ENCODE assay signal across 9 cellular contexts in genomic region chr11:67055812-67056211, GRCh38. TPM values are rescaled to one million over a fixed set of nuclear protein-coding genes. Genes with fewer than 3 reads are reported as not detected.
DNase-seq lines count a peak whose midpoint lies in the region; TF ChIP-seq lines count a peak whose summit lies in the region.
"Had no signal": no experiment of that assay in that cellular context is flagged by ENCODE, and none has a peak within 500 bp of the region (broad histone marks: within the 10 kb centered on the region; RNA-seq: fewer than 3 reads in every experiment).

No MANE protein-coding gene starts in this region.

- CTCF ChIA-PET in CD8-positive, alpha-beta memory T cell (lab: Charles Lee), result no interaction called here

- peaks cover 7 to 12% (median 9%) of the 10 kb centered on the region in 3 donors for H3K4me1 Mint-ChIP-seq in CD8-positive, alpha-beta memory T cell
- H3K4me1 Mint-ChIP-seq in osteocyte (ENCODE audit: unreplicated experiment), result peaks cover 12% of the 10 kb centered on the region

- no peaks in the 10 kb centered on the region for H3K9me3 ChIP-seq in CD8-positive, alpha-beta memory T cell (ENCODE audit: low read length)
- H3K9me3 ChIP-seq: SJSA1 had no signal

- peaks cover 4% of the 10 kb centered on the region for H3K4me1 ChIP-seq in CD8-positive, alpha-beta memory T cell (ENCODE audit: insufficient read depth, low read length)

- peak overlapping the region in 5 of 7 donors; percentile 7 to 68 (median 61) for H3K4me3 Mint-ChIP-seq in CD8-positive, alpha-beta memory T cell
- H3K4me3 Mint-ChIP-seq in osteocyte (ENCODE audit: unreplicated experiment), result peak overlapping the region; percentile 73

- no peaks in the 10 kb centered on the region for H3K36me3 ChIP-seq in CD8-positive, alpha-beta memory T cell (ENCODE audit: insufficient read depth, low read length)
- H3K36me3 ChIP-seq: SJSA1 had no signal

- no peak overlapping the region for H3K4me3 ChIP-seq in CD8-positive, alpha-beta memory T cell (ENCODE audit: low read length)
- H3K4me3 ChIP-seq: SJSA1 had no signal

- intact Hi-C loops in posterior vena cava (cut with DNase I), result no loop called here

- H3K9me3 Mint-ChIP-seq in CD8-positive, alpha-beta memory T cell, result no peaks in the 10 kb centered on the region
- H3K9me3 Mint-ChIP-seq in osteocyte (ENCODE audit: unreplicated experiment), result no peaks in the 10 kb centered on the region

- TF ChIP-seq CTCF in osteocyte (IDR thresholded peaks at IDR 0.05), result no peak

- no peak overlapping the region for H3K27ac ChIP-seq in CD8-positive, alpha-beta memory T cell (ENCODE audit: low read depth, low read length)
- H3K27ac ChIP-seq in epithelial cell of prostate, result peak overlapping the region; percentile 98
- H3K27ac ChIP-seq: SJSA1 had no signal

- POLR2A ChIA-PET in CD8-positive, alpha-beta memory T cell (lab: Charles Lee), result no interaction called here

- H3K27ac Mint-ChIP-seq in CD8-positive, alpha-beta memory T cell, result peak overlapping the region in 1 of 8 donors; percentile 42
- no peak overlapping the region for H3K27ac Mint-ChIP-seq in osteocyte (ENCODE audit: unreplicated experiment)

- no peaks in the 10 kb centered on the region for H3K27me3 ChIP-seq in CD8-positive, alpha-beta memory T cell (ENCODE audit: insufficient read depth, low read length, poor library complexity, severe bottlenecking)
- H3K27me3 ChIP-seq: SJSA1 had no signal

- H3K36me3 Mint-ChIP-seq in CD8-positive, alpha-beta memory T cell, result no peaks in the 10 kb centered on the region
- no peaks in the 10 kb centered on the region for H3K36me3 Mint-ChIP-seq in osteocyte (ENCODE audit: unreplicated experiment)

- DNase-seq in CD8-positive, alpha-beta memory T cell, result no peak
- DNase-seq in NCI-H510A treated with DMSO at 0.1 percent for 48 hours (lab: John Stamatoyannopoulos, UW) (peak; percentile 25), epithelial cell of prostate (ENCODE audit: low read depth, low spot score) (peak; percentile 73), osteocyte (ENCODE audit: extremely low spot score, unreplicated experiment) (no peak), UCSD-AML1 (lab: John Stamatoyannopoulos, UW; ENCODE audit: unreplicated experiment) (no peak), HK-2 (ENCODE audit: unreplicated experiment) (no peak), posterior vena cava (ENCODE audit: low spot score) (no peak), NCI-H2081 treated with DMSO at 0.1 percent for 48 hours (lab: John Stamatoyannopoulos, UW) (no peak)

- peaks cover 5 to 8% of the 10 kb centered on the region in 2 donors for H3K27me3 Mint-ChIP-seq in CD8-positive, alpha-beta memory T cell
- H3K27me3 Mint-ChIP-seq in osteocyte (ENCODE audit: unreplicated experiment), result no peaks in the 10 kb centered on the region

RNA-seq across cellular contexts. Expression of gene RHOD, which starts 0.8 kb away (rescaled TPM):
- 1 to 10 TPM; 1.7 to 1.9 TPM for total RNA-seq in CD8-positive, alpha-beta memory T cell
- 1.1 TPM for polyA plus RNA-seq in CD8-positive, alpha-beta memory T cell
- total RNA-seq in osteocyte, result 9.3 and 9.4 TPM in 2 replicates
- 10 to 100 TPM; 12.5 to 18.0 TPM for total RNA-seq in posterior vena cava
- total RNA-seq: SJSA1 had no signal

RNA-seq across cellular contexts. Expression of gene SYT12, which starts 32.9 kb away (rescaled TPM):
- total RNA-seq in CD8-positive, alpha-beta memory T cell, result not detected
- not detected for polyA plus RNA-seq in CD8-positive, alpha-beta memory T cell
- total RNA-seq in osteocyte, result 1.4 and 1.7 TPM in 2 replicates
- total RNA-seq in posterior vena cava, result under 1 TPM; 0.37 to 0.67 TPM

Comparison
In these comparisons a context has a peak if more than half of its experiments do, and no peak if none do; other contexts are left out.
1. DNase-seq: peak in NCI-H510A treated with DMSO at 0.1 percent for 48 hours (single experiment) and epithelial cell of prostate (single experiment); none in CD8-positive, alpha-beta memory T cell (0 of 5), osteocyte (single experiment), UCSD-AML1 (single experiment), HK-2 (single experiment), posterior vena cava (single experiment) and NCI-H2081 treated with DMSO at 0.1 percent for 48 hours (single experiment).